In the genomic region with DNA sequence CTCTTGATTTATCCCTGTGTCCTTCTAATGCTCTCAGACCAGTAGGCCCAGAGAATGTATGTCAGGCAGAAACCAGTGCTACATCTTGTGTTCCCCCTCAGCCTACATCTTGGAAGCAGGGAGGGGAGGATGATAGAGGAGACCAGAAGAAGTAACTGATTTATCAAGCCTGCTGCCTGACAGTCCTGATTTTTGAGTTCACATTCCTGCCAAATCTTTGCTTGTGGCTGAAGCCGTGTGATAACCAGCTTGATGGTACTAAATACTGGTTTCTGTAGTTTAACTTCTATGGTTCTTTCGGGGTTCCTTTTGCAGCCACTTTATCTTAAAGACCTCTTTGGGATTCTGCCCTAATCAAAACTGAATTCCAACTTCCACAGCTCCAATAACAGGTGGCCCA, we compare ENCODE assay signal across 15 cellular contexts. TPM values are rescaled to one million over a fixed set of nuclear protein-coding genes. Genes with fewer than 3 reads are reported as not detected.
DNase-seq lines count a peak whose midpoint lies in the region; ATAC-seq, FAIRE-seq and TF ChIP-seq lines count a peak whose summit lies in the region.
"Had no signal": no experiment of that assay in that cellular context is flagged by ENCODE, and none has a peak within 500 bp of the region (broad histone marks: within the 10 kb centered on the region; RNA-seq: fewer than 3 reads in every experiment).

No MANE protein-coding gene starts in this region.

- intact Hi-C loops in Panc1 (cut with micrococcal nuclease; ENCODE audit: unreplicated experiment) = no loop called here
- intact Hi-C loops in dendritic cell treated with granulocyte-macrophage colony-stimulating factor and Interleukin-4, amounts not matched to agents 40 ng/mL and 50 ng/mL, for 4 days (cut with micrococcal nuclease) = no loop called here

- H3K27me3 ChIP-seq in GM23338 (ENCODE audit: insufficient read depth) = no peaks in the 10 kb centered on the region
- no peaks in the 10 kb centered on the region for H3K27me3 ChIP-seq in Panc1 (ENCODE audit: control insufficient read depth, insufficient read depth, low read length)
- H3K27me3 ChIP-seq: BLaER1 had no signal

- H3K36me3 ChIP-seq in GM23338 (ENCODE audit: insufficient read depth) = peaks cover 5% of the 10 kb centered on the region; the same call in 1 of the 2 replicates
- H3K36me3 ChIP-seq in Panc1 (ENCODE audit: control insufficient read depth, insufficient read depth, low read length) = no peaks in the 10 kb centered on the region
- H3K36me3 ChIP-seq: BLaER1 had no signal

- CTCF ChIA-PET in Panc1 (lab: Charles Lee) = no interaction called here

- ATAC-seq in GM23338 = no peak
- ATAC-seq in Panc1 = no peak

- H3K27ac Mint-ChIP-seq in GM23338 = peak overlapping the region; percentile 8; the same call in 1 of the 2 replicates
- H3K27ac Mint-ChIP-seq in dendritic cell treated with granulocyte-macrophage colony-stimulating factor and Interleukin-4, amounts not matched to agents 40 ng/mL and 50 ng/mL, for 4 days = peak overlapping the region; percentile 88
- peak overlapping the region; percentile 36 for H3K27ac Mint-ChIP-seq in neural crest cell (ENCODE audit: unreplicated experiment)

- no peak overlapping the region for H2AFZ ChIP-seq in GM23338

- H3K4me2 ChIP-seq in GM23338 = no peak overlapping the region
- H3K4me2 ChIP-seq: BLaER1 had no signal

- BruUV-seq in Panc1 (replicated peaks; lab: Mats Ljungman, UMichigan) = no TSS peak

- peaks cover 20% of the 10 kb centered on the region for H3K27me3 Mint-ChIP-seq in GM23338 (ENCODE audit: insufficient read depth, low read depth, poor library complexity)
- no peaks in the 10 kb centered on the region for H3K27me3 Mint-ChIP-seq in dendritic cell treated with granulocyte-macrophage colony-stimulating factor and Interleukin-4, amounts not matched to agents 40 ng/mL and 50 ng/mL, for 4 days
- no peaks in the 10 kb centered on the region for H3K27me3 Mint-ChIP-seq in neural crest cell (ENCODE audit: low read depth)
- H3K27me3 Mint-ChIP-seq: CD8-positive, alpha-beta memory T cell had no signal

- no peak for FAIRE-seq in frontal cortex (lab: Jason Lieb, UNC)

- H3K79me2 ChIP-seq in GM23338 (replicated peaks; ENCODE audit: insufficient read depth) = no peaks in the 10 kb centered on the region

- peaks cover 40% of the 10 kb centered on the region for H3K4me1 ChIP-seq in GM23338 (ENCODE audit: insufficient read depth)
- H3K4me1 ChIP-seq in Panc1 (ENCODE audit: control insufficient read depth, insufficient read depth, low read length) = peaks cover 25% of the 10 kb centered on the region

- H3K36me3 Mint-ChIP-seq in GM23338 (ENCODE audit: low read depth) (peaks cover 36% of the 10 kb centered on the region), neural crest cell (ENCODE audit: low read depth) (peaks cover 2% of the 10 kb centered on the region)
- H3K36me3 Mint-ChIP-seq in dendritic cell treated with granulocyte-macrophage colony-stimulating factor and Interleukin-4, amounts not matched to agents 40 ng/mL and 50 ng/mL, for 4 days (ENCODE audit: low read depth) = peaks cover 5% of the 10 kb centered on the region

- no peak overlapping the region for H3K4me3 ChIP-seq in GM23338
- no peak overlapping the region for H3K4me3 ChIP-seq in Panc1 (ENCODE audit: low read depth in 2 of 2, low read length in 2 of 2)
- H3K4me3 ChIP-seq: BLaER1 had no signal

- no peak for TF ChIP-seq CTCF in GM23338 (conservative IDR thresholded peaks at IDR 0.05; ENCODE audit: low read depth in 2 of 2)
- TF ChIP-seq CTCF in Panc1 (IDR thresholded peaks at IDR 0.05) = no peak
- TF ChIP-seq CTCF in neural crest cell (conservative IDR thresholded peaks at IDR 0.05) = no peak
- no peak for TF ChIP-seq CTCF in GM20000 (IDR thresholded peaks at IDR 0.05; ENCODE audit: extremely low read depth, missing control alignments)

- in situ Hi-C loops in Panc1 (cut with HindIII; ENCODE audit: low pct_unique_long_range_greater_than_20kb, low sequenced_read_pairs) = no loop called here

- no peaks in the 10 kb centered on the region for H4K20me1 ChIP-seq in GM23338 (replicated peaks; ENCODE audit: insufficient read depth)
- H4K20me1 ChIP-seq: BLaER1 had no signal

- no peaks in the 10 kb centered on the region for H3K9me2 ChIP-seq in GM23338 (ENCODE audit: insufficient read depth)

- POLR2A ChIA-PET in Panc1 (lab: Charles Lee) = no interaction called here

- peaks cover 20% of the 10 kb centered on the region for H3F3A ChIP-seq in GM23338 (replicated peaks; ENCODE audit: low read depth)

- peaks cover 9% of the 10 kb centered on the region; the same call in 1 of the 2 replicates for H3K9me3 ChIP-seq in Panc1 (ENCODE audit: control insufficient read depth, insufficient read depth, low read depth, low read length)

- H3K27ac ChIP-seq in GM23338 (ENCODE audit: low read depth) = no peak overlapping the region
- 0 out of 2 replicates have a peak overlapping the region, but pooled peaks have one; percentile 13 for H3K27ac ChIP-seq in Panc1 (ENCODE audit: low read length)
- H3K27ac ChIP-seq: BLaER1, HL-60 had no signal

- H3K4me3 Mint-ChIP-seq in GM23338 (no peak overlapping the region), neural crest cell (no peak overlapping the region)
- H3K4me3 Mint-ChIP-seq in dendritic cell treated with granulocyte-macrophage colony-stimulating factor and Interleukin-4, amounts not matched to agents 40 ng/mL and 50 ng/mL, for 4 days = no peak overlapping the region
- H3K4me3 Mint-ChIP-seq: CD8-positive, alpha-beta memory T cell had no signal

- H3K4me1 Mint-ChIP-seq in GM23338 (peaks cover 56% of the 10 kb centered on the region), neural crest cell (peaks cover 14% of the 10 kb centered on the region)
- H3K4me1 Mint-ChIP-seq in dendritic cell treated with granulocyte-macrophage colony-stimulating factor and Interleukin-4, amounts not matched to agents 40 ng/mL and 50 ng/mL, for 4 days (ENCODE audit: low read depth) = peaks cover 60% of the 10 kb centered on the region

- peaks cover 37% of the 10 kb centered on the region for H3K9me3 Mint-ChIP-seq in GM23338
- H3K9me3 Mint-ChIP-seq in dendritic cell treated with granulocyte-macrophage colony-stimulating factor and Interleukin-4, amounts not matched to agents 40 ng/mL and 50 ng/mL, for 4 days = no peaks in the 10 kb centered on the region
- H3K9me3 Mint-ChIP-seq in neural crest cell = peaks cover 4% of the 10 kb centered on the region

- DNase-seq in GM23338 (ENCODE audit: low spot score) (no peak), Panc1 (ENCODE audit: low read depth, low spot score) (no peak), neural crest cell (ENCODE audit: low read depth, low spot score) (no peak), frontal cortex (ENCODE audit: low spot score in 2 of 2) (no peak), NCI-H446 treated with DMSO at 0.1 percent for 48 hours (lab: John Stamatoyannopoulos, UW) (no peak), GM20000 (ENCODE audit: low spot score) (no peak)
- DNase-seq: 8988T; AML-193; CD8-positive, alpha-beta memory T cell; DMS 273 treated with DMSO at 0.1 percent for 48 hours; H7; KBM-7 had no signal

TF ChIP-seq in GM23338, 12 proteins besides CTCF, POLR2A, EP300 and RAD21 (continues in another document):
- TF ChIP-seq ZNF331 (CRISPR knock-in tag; IDR thresholded peaks at IDR 0.05; ENCODE audit: low read depth) = no peak
- TF ChIP-seq, protein P1, sequence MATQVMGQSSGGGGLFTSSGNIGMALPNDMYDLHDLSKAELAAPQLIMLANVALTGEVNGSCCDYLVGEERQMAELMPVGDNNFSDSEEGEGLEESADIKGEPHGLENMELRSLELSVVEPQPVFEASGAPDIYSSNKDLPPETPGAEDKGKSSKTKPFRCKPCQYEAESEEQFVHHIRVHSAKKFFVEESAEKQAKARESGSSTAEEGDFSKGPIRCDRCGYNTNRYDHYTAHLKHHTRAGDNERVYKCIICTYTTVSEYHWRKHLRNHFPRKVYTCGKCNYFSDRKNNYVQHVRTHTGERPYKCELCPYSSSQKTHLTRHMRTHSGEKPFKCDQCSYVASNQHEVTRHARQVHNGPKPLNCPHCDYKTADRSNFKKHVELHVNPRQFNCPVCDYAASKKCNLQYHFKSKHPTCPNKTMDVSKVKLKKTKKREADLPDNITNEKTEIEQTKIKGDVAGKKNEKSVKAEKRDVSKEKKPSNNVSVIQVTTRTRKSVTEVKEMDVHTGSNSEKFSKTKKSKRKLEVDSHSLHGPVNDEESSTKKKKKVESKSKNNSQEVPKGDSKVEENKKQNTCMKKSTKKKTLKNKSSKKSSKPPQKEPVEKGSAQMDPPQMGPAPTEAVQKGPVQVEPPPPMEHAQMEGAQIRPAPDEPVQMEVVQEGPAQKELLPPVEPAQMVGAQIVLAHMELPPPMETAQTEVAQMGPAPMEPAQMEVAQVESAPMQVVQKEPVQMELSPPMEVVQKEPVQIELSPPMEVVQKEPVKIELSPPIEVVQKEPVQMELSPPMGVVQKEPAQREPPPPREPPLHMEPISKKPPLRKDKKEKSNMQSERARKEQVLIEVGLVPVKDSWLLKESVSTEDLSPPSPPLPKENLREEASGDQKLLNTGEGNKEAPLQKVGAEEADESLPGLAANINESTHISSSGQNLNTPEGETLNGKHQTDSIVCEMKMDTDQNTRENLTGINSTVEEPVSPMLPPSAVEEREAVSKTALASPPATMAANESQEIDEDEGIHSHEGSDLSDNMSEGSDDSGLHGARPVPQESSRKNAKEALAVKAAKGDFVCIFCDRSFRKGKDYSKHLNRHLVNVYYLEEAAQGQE (IDR thresholded peaks at IDR 0.05; ENCODE audit: unreplicated experiment) = no peak
- no peak for TF ChIP-seq NANOG (IDR thresholded peaks at IDR 0.05; ENCODE audit: borderline replicate concordance)
- TF ChIP-seq STAT1 (IDR thresholded peaks at IDR 0.05; ENCODE audit: unreplicated experiment) = no peak
- TF ChIP-seq, protein P2, sequence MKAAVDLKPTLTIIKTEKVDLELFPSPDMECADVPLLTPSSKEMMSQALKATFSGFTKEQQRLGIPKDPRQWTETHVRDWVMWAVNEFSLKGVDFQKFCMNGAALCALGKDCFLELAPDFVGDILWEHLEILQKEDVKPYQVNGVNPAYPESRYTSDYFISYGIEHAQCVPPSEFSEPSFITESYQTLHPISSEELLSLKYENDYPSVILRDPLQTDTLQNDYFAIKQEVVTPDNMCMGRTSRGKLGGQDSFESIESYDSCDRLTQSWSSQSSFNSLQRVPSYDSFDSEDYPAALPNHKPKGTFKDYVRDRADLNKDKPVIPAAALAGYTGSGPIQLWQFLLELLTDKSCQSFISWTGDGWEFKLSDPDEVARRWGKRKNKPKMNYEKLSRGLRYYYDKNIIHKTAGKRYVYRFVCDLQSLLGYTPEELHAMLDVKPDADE (IDR thresholded peaks at IDR 0.05) = no peak
- TF ChIP-seq EZH2 (IDR thresholded peaks at IDR 0.05; ENCODE audit: low read depth, unreplicated experiment) = no peak
- no peak for TF ChIP-seq CREB1 (CRISPR knock-in tag; IDR thresholded peaks at IDR 0.05; ENCODE audit: low read depth)
- TF ChIP-seq ZNF114 (CRISPR knock-in tag; IDR thresholded peaks at IDR 0.05) = no peak
- no peak for TF ChIP-seq EZH2phosphoT487 (IDR thresholded peaks at IDR 0.05; ENCODE audit: unreplicated experiment)

RNA-seq across cellular contexts. Expression of a gene that starts 59.7 kb away (rescaled TPM):
- 71.0 and 74.6 TPM in 2 replicates for total RNA-seq in GM23338 (2014; rRNA removed; shearing (Covaris generic))
- polyA plus RNA-seq in GM23338 (2016; fragmentation: Nextera tagmentation; extraction: Ambion mirVana) = 13.9 and 16.9 TPM in 2 replicates
- total RNA-seq in Panc1 (2021; ENCODE audit: unreplicated experiment) = 91.3 TPM
- polyA plus RNA-seq in Panc1 (2012; ENCODE audit: insufficient read length) = 56.8 TPM
- 65.5 and 67.9 TPM in 2 replicates for total RNA-seq in neural crest cell
- total RNA-seq in frontal cortex = 58.7 TPM

Comparison
In these comparisons a context has a peak if more than half of its experiments do, and no peak if none do; other contexts are left out.
1. H3K27ac Mint-ChIP-seq: peak in every context shown above with its lines; median percentile 88 in dendritic cell treated with granulocyte-macrophage colony-stimulating factor and Interleukin-4, amounts not matched to agents 40 ng/mL and 50 ng/mL, for 4 days; 36 in neural crest cell; 8 in GM23338.